ENCODE assay signal across 25 cellular contexts in genomic region chr18:8726281-8726680, GRCh38.
"Had no signal": no experiment of that assay in that cellular context is flagged by ENCODE, and none has a peak within 500 bp of the region (broad histone marks: within the 10 kb centered on the region; RNA-seq: fewer than 3 reads in every experiment).

No MANE protein-coding gene starts in this region.

- DNase-seq: dermis blood vessel endothelial cell; effector memory CD4-positive, alpha-beta T cell; foreskin keratinocyte; heart right ventricle; hippocampal formation; left cardiac atrium; left lung; mammary epithelial cell; natural killer cell; stimulated activated CD4-positive, alpha-beta T cell treated with anti-CD3 and anti-CD28 coated beads, Interleukin-12 subunit alpha, Interleukin-12 subunit beta, amount 100 ng/mL, for 4 hours; stimulated activated CD4-positive, alpha-beta T cell treated with anti-CD3 and anti-CD28 coated beads, Interleukin-1b, Interleukin-23, amount 100 ng/mL, for 48 hours; stimulated activated CD4-positive, alpha-beta T cell treated with anti-CD3 and anti-CD28 coated beads, Interleukin-4, amount 100 ng/mL, for 1 hour; stimulated activated CD8-positive, alpha-beta memory T cell treated with anti-CD3 and anti-CD28 coated beads, Interleukin-4, amount 100 ng/mL, for 48 hours; stimulated activated naive CD4-positive, alpha-beta T cell treated with Interleukin-2 at 50 U/mL for 16 hours; stomach; thyroid gland; trophoblast cell had no signal

- H3K27me3 ChIP-seq: esophagus muscularis mucosa, foreskin keratinocyte, gastroesophageal sphincter, heart right ventricle, left lung, right atrium auricular region, stomach, thyroid gland, vagina had no signal

- H3K27ac Mint-ChIP-seq: natural killer cell had no signal

- H3K9me3 Mint-ChIP-seq: natural killer cell had no signal

- H3K36me3 Mint-ChIP-seq: natural killer cell had no signal

- H3K4me3 ChIP-seq: coronary artery, esophagus muscularis mucosa, gastroesophageal sphincter, heart right ventricle, left lung, prostate gland, right atrium auricular region, smooth muscle cell, stomach, thyroid gland, vagina had no signal

- H3K4me1 Mint-ChIP-seq: natural killer cell had no signal

- H3K4me1 ChIP-seq: left lung, prostate gland, thyroid gland had no signal

- H3K36me3 ChIP-seq: left lung, neutrophil, prostate gland, right atrium auricular region, thyroid gland, vagina had no signal

- H3K27ac ChIP-seq: coronary artery, esophagus muscularis mucosa, foreskin keratinocyte, gastroesophageal sphincter, heart right ventricle, left lung, neutrophil, prostate gland, right atrium auricular region, stomach, thyroid gland, vagina had no signal

- H3K4me2 ChIP-seq: smooth muscle cell had no signal

- H3K4me3 Mint-ChIP-seq: natural killer cell had no signal

- H3K9me3 ChIP-seq: esophagus muscularis mucosa, gastroesophageal sphincter, left lung, neutrophil, prostate gland, right atrium auricular region, stomach, thyroid gland, vagina had no signal
